8 cellular contexts compared by ENCODE assay signal in genomic region chr1:168137515-168137821, GRCh38. TPM values are rescaled to one million over a fixed set of nuclear protein-coding genes. Genes with fewer than 3 reads are reported as not detected.
A peak's percentile ranks its signal among the peaks of the same experiment; 100 is the strongest.
DNase-seq lines count a peak whose midpoint lies in the region; ATAC-seq, FAIRE-seq and TF ChIP-seq lines count a peak whose summit lies in the region.

No MANE protein-coding gene starts in this region.

- H2BK12ac ChIP-seq in H1 (ENCODE audit: low read depth, low read length), result peak overlapping the region; percentile 87; the same call in 1 of the 2 replicates

- H3K23me2 ChIP-seq in H1 (ENCODE audit: low read depth, low read length), result peaks cover 15% of the 10 kb centered on the region

- no peak for TF ChIP-seq RAD21 in H1 (IDR thresholded peaks at IDR 0.05 in 1 of 2, conservative IDR thresholded peaks at IDR 0.05 in 1 of 2; ENCODE audit: low read depth in 2 of 2, low read length in 2 of 2)

- H4K8ac ChIP-seq in H1 (ENCODE audit: extremely low read depth, insufficient read depth, low read length), result no peak overlapping the region

- H2BK120ac ChIP-seq in H1 (replicated peaks; ENCODE audit: low read depth, low read length), result no peak overlapping the region

- no peak for DNase-seq in AG09309 (ENCODE audit: low read depth)
- no peak for DNase-seq in H1 (ENCODE audit: low read depth in 1 of 2, low spot score in 2 of 2)
- no peak for DNase-seq in naive thymus-derived CD8-positive, alpha-beta T cell
- no peak for DNase-seq in iPS-NIHi11 (ENCODE audit: low spot score)
- DNase-seq in central memory CD4-positive, alpha-beta T cell, result no peak

- no peak overlapping the region for H3K27ac ChIP-seq in OCI-LY3 (ENCODE audit: low read length)
- H3K27ac ChIP-seq in H1 (ENCODE audit: low read depth, low read length), result no peak overlapping the region

- no peak for FAIRE-seq in H1 (lab: Jason Lieb, UNC)

- no peak overlapping the region for H3K14ac ChIP-seq in H1 (ENCODE audit: insufficient read length)

- H3K4me3 Mint-ChIP-seq in naive thymus-derived CD8-positive, alpha-beta T cell, result peak overlapping the region; percentile 83 to 98 (median 92)

- 1% methylated on average over 6 of the region's 6 CpGs; no CpG with 5 or more reads in 1 of the 2 experiments for WGBS in H1 (ENCODE audit: extremely low coverage in 1 of 2, insufficient coverage in 1 of 2, insufficient read length in 1 of 2, insufficient replicate concordance in 2 of 2, low coverage in 1 of 2, low lambda C conversion rate in 2 of 2, missing lambda C conversion rate in 1 of 2), 2 experiments

- H3K27me3 ChIP-seq in OCI-LY3 (ENCODE audit: low read depth, low read length) (peaks cover 29% of the 10 kb centered on the region), H1 (replicated peaks in 1 of 4; ENCODE audit: control insufficient read depth in 3 of 4, extremely low read depth in 1 of 4, insufficient read depth in 3 of 4, low read length in 3 of 4) (peaks cover 0 to 14% (median 10%) of the 10 kb centered on the region in 4 experiments; a peak in 5 of 7 replicates)

- no peak overlapping the region for H4K5ac ChIP-seq in H1 (ENCODE audit: insufficient read length, low read depth, low read length)

- TF ChIP-seq CTCF in AG09309 (IDR thresholded peaks at IDR 0.05; ENCODE audit: control insufficient read depth, insufficient read depth, low read depth, low read length, missing control alignments), result no peak
- no peak for TF ChIP-seq CTCF in OCI-LY3 (IDR thresholded peaks at IDR 0.05; ENCODE audit: low read depth, low read length)
- no peak for TF ChIP-seq CTCF in H1 (IDR thresholded peaks at IDR 0.05; ENCODE audit: control extremely low read depth in 1 of 3, insufficient read depth in 1 of 3, low read depth in 1 of 3, low read length in 3 of 3)

- H3K27ac Mint-ChIP-seq in naive thymus-derived CD8-positive, alpha-beta T cell, result peak overlapping the region in 7 of 10 donors; percentile 16 to 91 (median 89)

- H3K23ac ChIP-seq in H1 (ENCODE audit: insufficient read length), result no peak overlapping the region

- CTCF ChIA-PET in H1 (lab: Charles Lee; ENCODE audit: partially characterized antibody), result interaction anchor here (1.4 to 1.5 kb wide), 2 partner anchors 8 to 50 kb away, joined by 4 to 7 read pairs; no protein-coding TSS in a partner anchor

- H3K79me2 ChIP-seq in OCI-LY3 (ENCODE audit: low read length) (no peaks in the 10 kb centered on the region), H1 (ENCODE audit: control insufficient read depth in 1 of 2, insufficient read depth in 2 of 2, low read length in 2 of 2) (peaks cover 0 to 4% of the 10 kb centered on the region in 2 experiments; a peak in 1 of 4 replicates)

- peaks cover 0 to 5% (median 0%) of the 10 kb centered on the region in 3 donors for H3K36me3 Mint-ChIP-seq in naive thymus-derived CD8-positive, alpha-beta T cell

- H2AK5ac ChIP-seq in H1 (ENCODE audit: low read depth, low read length), result no peak overlapping the region

- no peak overlapping the region for H3K4ac ChIP-seq in H1 (replicated peaks; ENCODE audit: insufficient read length, low read depth, low read length)

- peaks cover 19 to 37% (median 31%) of the 10 kb centered on the region in 5 donors for H3K27me3 Mint-ChIP-seq in naive thymus-derived CD8-positive, alpha-beta T cell

- H3K9ac ChIP-seq in OCI-LY3 (ENCODE audit: low read length), result peak overlapping the region; percentile 70
- H3K9ac ChIP-seq in H1 (replicated peaks in 1 of 4; ENCODE audit: extremely low read depth in 1 of 4, low read depth in 3 of 4, low read length in 3 of 4), result peak overlapping the region in 3 of 4 experiments; percentile 15 to 63 (median 53); a peak in 2 of 7 replicates

- TF ChIP-seq EP300 in H1 (IDR thresholded peaks at IDR 0.05; ENCODE audit: borderline replicate concordance in 1 of 2, low read depth in 2 of 2, low read length in 2 of 2), result no peak

- peaks cover 9 to 24% (median 19%) of the 10 kb centered on the region in 4 donors for H3K4me1 Mint-ChIP-seq in naive thymus-derived CD8-positive, alpha-beta T cell

- H4K20me1 ChIP-seq in OCI-LY3 (ENCODE audit: insufficient read depth, low read length), result no peaks in the 10 kb centered on the region
- H4K20me1 ChIP-seq in H1 (replicated peaks in 1 of 2; ENCODE audit: control insufficient read depth in 1 of 2, insufficient read depth in 2 of 2, low read length in 2 of 2), result peaks cover 0 to 8% of the 10 kb centered on the region in 2 experiments

- H2BK5ac ChIP-seq in H1 (ENCODE audit: low read depth, low read length), result no peak overlapping the region

- H3K4me3 ChIP-seq in AG09309 (ENCODE audit: control insufficient read depth, low read depth, low read length) (peak overlapping the region; percentile 89), OCI-LY3 (ENCODE audit: low read length) (peak overlapping the region; percentile 96), H1 (ENCODE audit: extremely low read depth in 1 of 4, insufficient read depth in 2 of 4, low read depth in 3 of 4, low read length in 4 of 4) (peak overlapping the region; percentile 61 to 83 (median 76))

- peaks cover 35% of the 10 kb centered on the region for H3K4me1 ChIP-seq in OCI-LY3 (ENCODE audit: low read length)
- H3K4me1 ChIP-seq in H1 (replicated peaks in 1 of 4; ENCODE audit: control insufficient read depth in 3 of 4, insufficient read depth in 4 of 4, low read length in 3 of 4), result peaks cover 3 to 10% (median 6%) of the 10 kb centered on the region in 4 experiments; a peak in 5 of 7 replicates

- H2AFZ ChIP-seq in OCI-LY3 (ENCODE audit: low read depth, low read length), result peak overlapping the region; percentile 100
- H2AFZ ChIP-seq in H1 (ENCODE audit: low read length), result peak overlapping the region; percentile 81

- H3K4me2 ChIP-seq in OCI-LY3 (ENCODE audit: low read length) (peak overlapping the region; percentile 100), H1 (ENCODE audit: insufficient read depth in 1 of 2, low read depth in 2 of 2, low read length in 2 of 2) (peak overlapping the region; percentile 74 to 93)

- H2BK20ac ChIP-seq in H1 (ENCODE audit: low read length), result no peak overlapping the region

- H3K56ac ChIP-seq in H1 (replicated peaks; ENCODE audit: insufficient read length, low read depth, low read length), result no peak overlapping the region

- no peaks in the 10 kb centered on the region for H3K79me1 ChIP-seq in H1 (ENCODE audit: low read depth, low read length)

- POLR2A ChIA-PET in H1 (lab: Charles Lee; ENCODE audit: partially characterized antibody), result no interaction called here
- POLR2A ChIA-PET in naive thymus-derived CD8-positive, alpha-beta T cell (lab: Charles Lee), result no interaction called here

- no peak for ATAC-seq in naive thymus-derived CD8-positive, alpha-beta T cell
- no peak for ATAC-seq in GM19023 (IDR thresholded peaks at IDR 0.05; ENCODE audit: unreplicated experiment)
- ATAC-seq in GM18519 (IDR thresholded peaks at IDR 0.05; ENCODE audit: low FRiP score, unreplicated experiment), result no peak

- no peak for TF ChIP-seq POLR2A in H1 (IDR thresholded peaks at IDR 0.05; ENCODE audit: control extremely low read depth in 1 of 2, low read depth in 2 of 2, low read length in 2 of 2)

- H4K91ac ChIP-seq in H1 (replicated peaks; ENCODE audit: insufficient read length, low read length), result no peak overlapping the region

- peak overlapping the region; percentile 95; the same call in 1 of the 2 replicates for H3K18ac ChIP-seq in H1 (ENCODE audit: extremely low read depth, low read length)

- no peaks in the 10 kb centered on the region for H3K9me3 Mint-ChIP-seq in naive thymus-derived CD8-positive, alpha-beta T cell

- H3K9me3 ChIP-seq in OCI-LY3 (ENCODE audit: insufficient read depth, low read length), result no peaks in the 10 kb centered on the region
- no peaks in the 10 kb centered on the region for H3K9me3 ChIP-seq in H1 (ENCODE audit: insufficient read depth in 2 of 2, low read depth in 1 of 2, low read length in 1 of 2)

- H3K36me3 ChIP-seq in OCI-LY3 (replicated peaks; ENCODE audit: low read depth, low read length) (no peaks in the 10 kb centered on the region), H1 (ENCODE audit: control insufficient read depth in 2 of 4, insufficient read depth in 4 of 4, low read length in 3 of 4) (no peaks in the 10 kb centered on the region)

- no peak overlapping the region for H2BK15ac ChIP-seq in H1 (ENCODE audit: low read length)

TF ChIP-seq in H1, 55 proteins besides CTCF, POLR2A, EP300 and RAD21 (continues in another document):
- TF ChIP-seq BACH1 (IDR thresholded peaks at IDR 0.05; ENCODE audit: low read length) (no peak), MAX (IDR thresholded peaks at IDR 0.05) (0 out of 2 replicates have a peak, but pooled peaks have one; percentile 0), EZH2 (IDR thresholded peaks at IDR 0.05; ENCODE audit: low read depth, low read length, severe bottlenecking) (no peak)

RNA-seq across cellular contexts. Expression of gene GPR161, which starts 0.7 kb away (rescaled TPM):
- 16.8 and 17.3 TPM in 2 replicates for total RNA-seq in H1 (2021; fragmentation: NEBNext Ultra II Directional; extraction: Animal tissue kit (Norgen Biotek cat#: 25700))
- polyA plus RNA-seq in H1 (2011; rRNA removed), result 13.7 and 17.6 TPM in 2 replicates
- 10.7 TPM for polyA plus RNA-seq in H1 (2011; cell fraction: cytosol; rRNA removed)
- 27.0 TPM for polyA plus RNA-seq in H1 (2011; cell fraction: nucleus; rRNA removed)
- 10.6 to 12.4 TPM (median 11.7 TPM) in 4 replicates for polyA plus RNA-seq in H1 (2012, experiment 1 of 2)
- polyA plus RNA-seq in H1 (2012, experiment 2 of 2), result 6.1 TPM
- 8.6 TPM for polyA plus RNA-seq in H1 (2013, experiment 1 of 2)
- polyA plus RNA-seq in H1 (2013, experiment 2 of 2), result 8.9 TPM
- 50.2 and 61.7 TPM in 2 replicates for polyA minus RNA-seq in H1 (2011; rRNA and poly(A)+ RNA removed)
- polyA minus RNA-seq in H1 (2011; cell fraction: cytosol; rRNA and poly(A)+ RNA removed), result 11.3 TPM
- 25.8 TPM for polyA minus RNA-seq in H1 (2011; cell fraction: nucleus; rRNA and poly(A)+ RNA removed)
- under 1 TPM in 1 of 2 experiments, not detected in 1; 0.26 TPM for total RNA-seq in naive thymus-derived CD8-positive, alpha-beta T cell
- polyA plus RNA-seq in naive thymus-derived CD8-positive, alpha-beta T cell, result not detected

RNA-seq across cellular contexts. Expression of gene TIPRL, which starts 41.3 kb away (rescaled TPM):
- total RNA-seq in H1 (2021; fragmentation: NEBNext Ultra II Directional; extraction: Animal tissue kit (Norgen Biotek cat#: 25700)), result 23.8 and 27.4 TPM in 2 replicates
- polyA plus RNA-seq in H1 (2011; rRNA removed), result 4.8 and 8.1 TPM in 2 replicates
- 11.4 TPM for polyA plus RNA-seq in H1 (2011; cell fraction: cytosol; rRNA removed)
- 1.7 TPM for polyA plus RNA-seq in H1 (2011; cell fraction: nucleus; rRNA removed)
- 12.2 to 24.4 TPM (median 15.1 TPM) in 4 replicates for polyA plus RNA-seq in H1 (2012, experiment 1 of 2)
- polyA plus RNA-seq in H1 (2012, experiment 2 of 2), result 3.8 TPM
- 15.4 TPM for polyA plus RNA-seq in H1 (2013, experiment 1 of 2)
- polyA plus RNA-seq in H1 (2013, experiment 2 of 2), result 15.3 TPM
- polyA minus RNA-seq in H1 (2011; rRNA and poly(A)+ RNA removed), result 6.2 and 8.7 TPM in 2 replicates
- 7.8 TPM for polyA minus RNA-seq in H1 (2011; cell fraction: cytosol; rRNA and poly(A)+ RNA removed)
- 4.8 TPM for polyA minus RNA-seq in H1 (2011; cell fraction: nucleus; rRNA and poly(A)+ RNA removed)
- 10 to 100 TPM; 23.4 to 29.3 TPM for total RNA-seq in naive thymus-derived CD8-positive, alpha-beta T cell
- polyA plus RNA-seq in naive thymus-derived CD8-positive, alpha-beta T cell, result 10 to 100 TPM; 28.9 to 34.9 (median 30.8) TPM

Comparison
In these comparisons a context has a peak if more than half of its experiments do, and no peak if none do; other contexts are left out.
1. RNA of gene GPR161, which starts 0.7 kb away (total RNA-seq): 16.8 to 17.3 TPM in H1; 0.26 TPM in naive thymus-derived CD8-positive, alpha-beta T cell; every median in the first group is over 10 times any median in the second.
2. Peak in every context shown above with its lines, with median percentiles within 50 percentile points of each other: H3K4me3 ChIP-seq.